ENCODE assay signal across 8 cellular contexts in the genomic region with DNA sequence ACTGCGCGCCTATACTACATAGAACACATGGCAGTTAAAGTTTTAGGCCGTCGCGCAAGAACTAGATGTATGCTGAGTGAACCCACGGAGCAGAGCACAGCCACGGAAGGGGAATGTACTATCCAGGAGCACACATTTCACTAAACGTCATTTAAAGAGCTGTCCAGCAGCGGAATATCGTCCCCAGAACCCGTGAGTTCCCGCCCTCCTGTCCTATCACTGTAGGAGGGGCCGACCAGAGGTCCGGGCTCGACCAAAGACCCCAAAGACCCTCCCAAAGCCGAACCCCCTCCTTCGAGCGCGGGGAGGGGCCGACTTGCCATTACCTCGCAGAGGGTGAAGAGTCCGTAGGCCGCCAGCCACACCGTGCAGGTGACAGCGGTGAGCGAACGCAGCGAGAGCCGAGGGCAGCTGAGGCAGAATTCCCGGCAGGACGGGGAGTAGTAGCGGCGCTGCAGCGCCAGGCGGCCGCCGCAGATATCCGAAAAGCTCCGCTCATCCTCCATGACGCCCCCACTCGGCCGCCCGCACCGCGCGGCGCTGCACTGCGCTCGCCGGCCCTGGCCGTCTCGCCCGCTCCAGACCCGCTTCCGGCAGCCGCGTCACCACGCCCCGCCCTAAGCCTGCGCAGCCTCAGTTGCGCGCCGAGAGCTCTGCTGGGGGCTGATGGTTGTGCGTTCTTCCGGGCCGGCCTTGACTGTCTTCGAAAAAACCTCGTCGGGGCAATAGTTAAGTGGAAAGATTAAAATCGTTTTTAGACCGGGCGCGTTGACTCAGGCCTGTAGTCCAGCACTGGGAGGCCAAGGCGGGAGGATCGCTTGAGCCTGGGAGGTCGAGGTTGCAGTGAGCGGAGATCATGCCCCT. TPM values are rescaled to one million over a fixed set of nuclear protein-coding genes. Genes with fewer than 3 reads are reported as not detected.
DNase-seq lines count a peak whose midpoint lies in the region; ATAC-seq and TF ChIP-seq lines count a peak whose summit lies in the region.

A gene with protein sequence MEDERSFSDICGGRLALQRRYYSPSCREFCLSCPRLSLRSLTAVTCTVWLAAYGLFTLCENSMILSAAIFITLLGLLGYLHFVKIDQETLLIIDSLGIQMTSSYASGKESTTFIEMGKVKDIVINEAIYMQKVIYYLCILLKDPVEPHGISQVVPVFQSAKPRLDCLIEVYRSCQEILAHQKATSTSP (minus strand): TSS at position 571 of the 864 bp plus-strand sequence. CDS start 65 bp downstream, at position 506.

- H3K36me3 ChIP-seq in SJSA1 (no peaks in the 10 kb centered on the region), neuron (ENCODE audit: insufficient read depth, low read length) (no peaks in the 10 kb centered on the region)

- peak; percentile 96 for ATAC-seq in foreskin keratinocyte

- H3K9me3 ChIP-seq in SJSA1 (replicated peaks) (no peaks in the 10 kb centered on the region), neuron (ENCODE audit: low read length) (no peaks in the 10 kb centered on the region)

- H2AFZ ChIP-seq in neuron (ENCODE audit: low read depth, low read length), result peak within 1 kb of the TSS; percentile 98

- H3K27me3 ChIP-seq in SJSA1 (replicated peaks), result no peaks in the 10 kb centered on the region
- no peaks in the 10 kb centered on the region for H3K27me3 ChIP-seq in foreskin keratinocyte
- H3K27me3 ChIP-seq in neuron (ENCODE audit: insufficient read depth, low read length), result no peaks in the 10 kb centered on the region

- DNase-seq in G401 (ENCODE audit: low spot score) (peak; percentile 88), H4 (ENCODE audit: low spot score) (peak; percentile 83), LoVo (ENCODE audit: low spot score) (peak; percentile 91), SJSA1 (ENCODE audit: low read depth in 1 of 2, low spot score in 2 of 2) (peak; percentile 83 to 87), foreskin keratinocyte (peak; percentile 24 to 64)
- DNase-seq in activated naive CD4-positive, alpha-beta T cell (lab: John Stamatoyannopoulos, UW), result peak; percentile 72 to 94 (median 88)

- TF ChIP-seq CTCF in foreskin keratinocyte (conservative IDR thresholded peaks at IDR 0.05) (peak; percentile 86), subcutaneous adipose tissue (IDR thresholded peaks at IDR 0.05; ENCODE audit: low read depth) (no peak)

- peak within 1 kb of the TSS; percentile 25; the same call in 1 of the 2 replicates for H3K27ac ChIP-seq in SJSA1
- H3K27ac ChIP-seq in foreskin keratinocyte, result peak within 1 kb of the TSS; percentile 25

- in situ Hi-C loops in G401 (cut with HindIII; ENCODE audit: low sequenced_read_pairs), result no loop called here

- peaks cover 5% of the 10 kb centered on the region; the same call in 1 of the 2 replicates for H3K4me1 ChIP-seq in SJSA1 (replicated peaks)
- no peaks in the 10 kb centered on the region for H3K4me1 ChIP-seq in foreskin keratinocyte
- H3K4me1 ChIP-seq in neuron (ENCODE audit: insufficient read depth, low read length), result peaks cover 5% of the 10 kb centered on the region

- H3K4me3 ChIP-seq in SJSA1 (peak within 1 kb of the TSS; percentile 63), neuron (ENCODE audit: low read length) (peak within 1 kb of the TSS; percentile 76)

RNA-seq across cellular contexts. Expression of the gene that starts here (rescaled TPM):
- 41.4 and 51.4 TPM in 2 replicates for total RNA-seq in G401 (2014; rRNA removed; shearing (Covaris generic))
- 27.5 and 31.5 TPM in 2 replicates for total RNA-seq in H4 (2014; rRNA removed; shearing (Covaris generic))
- total RNA-seq in SJSA1 (2014; rRNA removed; shearing (Covaris generic)), result 11.2 and 20.4 TPM in 2 replicates
- total RNA-seq in foreskin keratinocyte, result 18.1 and 20.4 TPM in 2 replicates
- polyA plus RNA-seq in foreskin keratinocyte, result 17.5 and 20.7 TPM in 2 replicates
- total RNA-seq in subcutaneous adipose tissue, result 10 to 100 TPM; 17.4 to 25.5 (median 24.3) TPM

Comparison
In these comparisons a context has a peak if more than half of its experiments do, and no peak if none do; other contexts are left out.
1. Peak in every context shown above with its lines: DNase-seq, ATAC-seq, H3K4me3 ChIP-seq and H3K27ac ChIP-seq.